ENCODE assay signal across 8 cellular contexts in genomic region chr16:14399397-14400284, GRCh38.
DNase-seq lines count a peak whose midpoint lies in the region; ATAC-seq lines count a peak whose summit lies in the region.

No MANE protein-coding gene starts in this region.

- ATAC-seq in Right ventricle myocardium inferior = peak; percentile 83
- no peak for ATAC-seq in HG03469 (IDR thresholded peaks at IDR 0.05; ENCODE audit: unreplicated experiment)

- H3K27ac ChIP-seq in epithelial cell of prostate = peak overlapping the region; percentile 52

- intact Hi-C loops in Right ventricle myocardium inferior (cut with DNase I) (no loop called here), cardiac septum (cut with DNase I) (loop anchor here (10.0 kb wide), 1 partner anchor 95 kb away; no protein-coding TSS in a partner anchor)

- DNase-seq in Right ventricle myocardium inferior (ENCODE audit: missing footprints) (no peak), cardiac septum (ENCODE audit: low spot score) (no peak), NCI-H446 treated with DMSO at 0.1 percent for 48 hours (lab: John Stamatoyannopoulos, UW) (peak; percentile 59), epithelial cell of prostate (ENCODE audit: low read depth, low spot score) (no peak), non-pigmented ciliary epithelial cell (ENCODE audit: low read depth) (peak; percentile 22), NCI-H226 (no peak)
- DNase-seq in activated CD4-positive, alpha-beta T cell treated with anti-CD3 and anti-CD28 coated beads, Interleukin-2, amount 50 U/mL, for 48 hours = no peak

Comparison
In these comparisons a context has a peak if more than half of its experiments do, and no peak if none do; other contexts are left out.
1. DNase-seq: peak in NCI-H446 treated with DMSO at 0.1 percent for 48 hours (single experiment) and non-pigmented ciliary epithelial cell (single experiment); none in Right ventricle myocardium inferior (single experiment), cardiac septum (single experiment), epithelial cell of prostate (single experiment), NCI-H226 (single experiment) and activated CD4-positive, alpha-beta T cell treated with anti-CD3 and anti-CD28 coated beads, Interleukin-2, amount 50 U/mL, for 48 hours (0 of 2).